In genomic region chr5:88672644-88673493, GRCh38 we compare ENCODE assay signal across 9 cellular contexts.
DNase-seq lines count a peak whose midpoint lies in the region; ATAC-seq and TF ChIP-seq lines count a peak whose summit lies in the region.
"Had no signal": no experiment of that assay in that cellular context is flagged by ENCODE, and none has a peak within 500 bp of the region (broad histone marks: within the 10 kb centered on the region; RNA-seq: fewer than 3 reads in every experiment).

No MANE protein-coding gene starts in this region.

- no peak overlapping the region for H3K56ac ChIP-seq in mesendoderm (ENCODE audit: low read length)

- in situ Hi-C loops in GM23248 (cut with MboI): no loop called here

- no peak overlapping the region for H3K18ac ChIP-seq in mesendoderm (ENCODE audit: low read length)

- H3K23ac ChIP-seq in mesendoderm (ENCODE audit: low read length): no peak overlapping the region

- peaks cover 64% of the 10 kb centered on the region for H3K4me1 ChIP-seq in KMS-11 (ENCODE audit: low read depth, poor library complexity, severe bottlenecking)
- H3K4me1 ChIP-seq in mesendoderm (ENCODE audit: control insufficient read depth, low read depth, low read length): peaks cover 2% of the 10 kb centered on the region
- no peaks in the 10 kb centered on the region for H3K4me1 ChIP-seq in GM23248 (ENCODE audit: insufficient read depth)
- peaks cover 16% of the 10 kb centered on the region for H3K4me1 ChIP-seq in CD8-positive, alpha-beta T cell (ENCODE audit: insufficient read depth, low read length)

- no peaks in the 10 kb centered on the region for H3K36me3 ChIP-seq in KMS-11 (ENCODE audit: insufficient read depth)
- no peaks in the 10 kb centered on the region for H3K36me3 ChIP-seq in mesendoderm (ENCODE audit: control insufficient read depth, insufficient read depth, low read length)
- H3K36me3 ChIP-seq in GM23248 (ENCODE audit: low read depth): no peaks in the 10 kb centered on the region
- no peaks in the 10 kb centered on the region for H3K36me3 ChIP-seq in CD8-positive, alpha-beta T cell (ENCODE audit: insufficient read depth, low read length)

- peaks cover 83% of the 10 kb centered on the region for H3K27me3 Mint-ChIP-seq in CD8-positive, alpha-beta T cell (ENCODE audit: low read depth)

- H3K4me2 ChIP-seq in KMS-11 (peak overlapping the region; percentile 92), mesendoderm (ENCODE audit: low read length) (peak overlapping the region; percentile 16), GM23248 (ENCODE audit: unreplicated experiment) (no peak overlapping the region)

- no peak overlapping the region for H2AK5ac ChIP-seq in mesendoderm (ENCODE audit: low read length)

- H3K9me3 Mint-ChIP-seq in CD8-positive, alpha-beta T cell: no peaks in the 10 kb centered on the region

- H3K4me3 ChIP-seq in KMS-11 (IDR thresholded peaks at IDR 0.05; ENCODE audit: insufficient read depth, low read depth, low read length) (no peak overlapping the region), mesendoderm (ENCODE audit: low read length) (no peak overlapping the region), GM23248 (no peak overlapping the region)
- no peak overlapping the region for H3K4me3 ChIP-seq in CD8-positive, alpha-beta T cell (ENCODE audit: low read depth, low read length)

- no peak for TF ChIP-seq CTCF in KMS-11 (conservative IDR thresholded peaks at IDR 0.05; ENCODE audit: low read depth, low read length)
- no peak for TF ChIP-seq CTCF in CD8-positive, alpha-beta T cell (IDR thresholded peaks at IDR 0.05)

- no CpG with 5 or more reads among the region's 44 CpGs for WGBS in mesendoderm (ENCODE audit: extremely low coverage, insufficient coverage, low lambda C conversion rate)
- WGBS in GM23248 (ENCODE audit: low coverage in 1 of 2, low lambda C conversion rate in 2 of 2, missing lambda C conversion rate in 2 of 2), 2 experiments: 24% methylated on average over 25 to 44 of the region's 44 CpGs

- H3K9me2 ChIP-seq in GM23248 (ENCODE audit: insufficient read depth): no peaks in the 10 kb centered on the region

- peaks cover 13% of the 10 kb centered on the region; the same call in 1 of the 2 replicates for H3K79me2 ChIP-seq in KMS-11 (ENCODE audit: insufficient read depth, low read depth)
- H3K79me2 ChIP-seq in mesendoderm (ENCODE audit: control insufficient read depth, insufficient read depth, low read length): no peaks in the 10 kb centered on the region
- H3K79me2 ChIP-seq in GM23248 (ENCODE audit: insufficient read depth): no peaks in the 10 kb centered on the region

- H3K4ac ChIP-seq in mesendoderm (ENCODE audit: low read depth, low read length): no peak overlapping the region

- H2BK120ac ChIP-seq in mesendoderm (ENCODE audit: low read depth, low read length): no peak overlapping the region

- H3K27ac ChIP-seq in KMS-11 (peak overlapping the region; percentile 100; the same call in 1 of the 2 replicates), mesendoderm (ENCODE audit: low read depth, low read length) (no peak overlapping the region), GM23248 (no peak overlapping the region)
- no peak overlapping the region for H3K27ac ChIP-seq in CD8-positive, alpha-beta T cell (ENCODE audit: low read depth, low read length)

- H3K27me3 ChIP-seq in KMS-11 (ENCODE audit: insufficient read depth, low read depth) (no peaks in the 10 kb centered on the region), mesendoderm (ENCODE audit: insufficient read depth, low read length, poor library complexity) (peaks cover 45% of the 10 kb centered on the region), GM23248 (replicated peaks; ENCODE audit: insufficient read depth) (peaks cover 98% of the 10 kb centered on the region)
- peaks cover 57% of the 10 kb centered on the region for H3K27me3 ChIP-seq in CD8-positive, alpha-beta T cell (ENCODE audit: insufficient read depth, low read length)

- no peaks in the 10 kb centered on the region for H3F3A ChIP-seq in GM23248 (ENCODE audit: insufficient read depth)

- H3K4me3 Mint-ChIP-seq in CD8-positive, alpha-beta T cell: no peak overlapping the region

- H4K20me1 ChIP-seq in KMS-11 (ENCODE audit: insufficient read depth): no peaks in the 10 kb centered on the region
- no peaks in the 10 kb centered on the region for H4K20me1 ChIP-seq in GM23248 (ENCODE audit: insufficient read depth)

- H3K36me3 Mint-ChIP-seq in CD8-positive, alpha-beta T cell: no peaks in the 10 kb centered on the region

- H4K5ac ChIP-seq in mesendoderm (ENCODE audit: low read length): no peak overlapping the region

- H2AFZ ChIP-seq in KMS-11 (ENCODE audit: low read depth): 0 out of 2 replicates have a peak overlapping the region, but pooled peaks have one; percentile 93
- H2AFZ ChIP-seq in GM23248: no peak overlapping the region

- H3K9ac ChIP-seq in KMS-11: no peak overlapping the region; the same call in 1 of the 2 replicates
- no peak overlapping the region for H3K9ac ChIP-seq in mesendoderm (ENCODE audit: low read length)
- H3K9ac ChIP-seq in GM23248: no peak overlapping the region

- peak; percentile 65 for DNase-seq in D341Med (ENCODE audit: low spot score)
- peak in 46 of 58 donors; percentile 41 to 92 (median 77) for DNase-seq in anterior cingulate cortex (lab: John Stamatoyannopoulos, UW)
- DNase-seq in mesendoderm: peak; percentile 63
- DNase-seq in GM23248: no peak
- DNase-seq in NOMO-1 treated with DMSO at 0.1 percent for 48 hours (lab: John Stamatoyannopoulos, UW; ENCODE audit: unreplicated experiment): no peak
- DNase-seq in CD8-positive, alpha-beta T cell: no peak
- DNase-seq: trophoblast cell had no signal

- POLR2A ChIA-PET in CD8-positive, alpha-beta T cell (lab: Charles Lee): no interaction called here

- CTCF ChIA-PET in CD8-positive, alpha-beta T cell (lab: Charles Lee): no interaction called here

- H3K9me3 ChIP-seq in GM23248 (ENCODE audit: low read depth): no peaks in the 10 kb centered on the region
- no peaks in the 10 kb centered on the region for H3K9me3 ChIP-seq in CD8-positive, alpha-beta T cell (ENCODE audit: low read length)

- intact Hi-C loops in CD8-positive, alpha-beta T cell (cut with DNase I, micrococcal nuclease): no loop called here

- no peak for ATAC-seq in GM21619 (IDR thresholded peaks at IDR 0.05; ENCODE audit: unreplicated experiment)
- ATAC-seq in CD8-positive, alpha-beta T cell: no peak

- no peak overlapping the region for H2BK15ac ChIP-seq in mesendoderm (replicated peaks; ENCODE audit: low read depth)

- H3K27ac Mint-ChIP-seq in CD8-positive, alpha-beta T cell: no peak overlapping the region

- no peaks in the 10 kb centered on the region for H3K79me1 ChIP-seq in mesendoderm (ENCODE audit: low read length)

- H2BK5ac ChIP-seq in mesendoderm (ENCODE audit: low read length): no peak overlapping the region

- peaks cover 25% of the 10 kb centered on the region for H3K4me1 Mint-ChIP-seq in CD8-positive, alpha-beta T cell (ENCODE audit: low read depth)

- no peak overlapping the region for H4K8ac ChIP-seq in mesendoderm (ENCODE audit: low read depth, low read length)

Comparison
In these comparisons a context has a peak if more than half of its experiments do, and no peak if none do; other contexts are left out.
1. DNase-seq: peak in D341Med (single experiment), anterior cingulate cortex (46 of 58) and mesendoderm (single experiment); none in GM23248 (single experiment), NOMO-1 treated with DMSO at 0.1 percent for 48 hours (single experiment) and CD8-positive, alpha-beta T cell (0 of 7).